2 cellular contexts compared by ENCODE assay signal in genomic region chr20:45797955-45798354, GRCh38. TPM values are rescaled to one million over a fixed set of nuclear protein-coding genes. Genes with fewer than 3 reads are reported as not detected.
"Had no signal": no experiment of that assay in that cellular context is flagged by ENCODE, and none has a peak within 500 bp of the region (broad histone marks: within the 10 kb centered on the region; RNA-seq: fewer than 3 reads in every experiment).

No MANE protein-coding gene starts in this region.

RNA-seq across cellular contexts. Expression of gene WFDC3, which starts 6.3 kb away (rescaled TPM):
- total RNA-seq: M059J, MCF 10A had no signal

RNA-seq across cellular contexts. Expression of gene TNNC2, which starts 29.2 kb away (rescaled TPM):
- total RNA-seq: M059J, MCF 10A had no signal
